Comparison of ENCODE assay signal across 8 cellular contexts in the genomic region with DNA sequence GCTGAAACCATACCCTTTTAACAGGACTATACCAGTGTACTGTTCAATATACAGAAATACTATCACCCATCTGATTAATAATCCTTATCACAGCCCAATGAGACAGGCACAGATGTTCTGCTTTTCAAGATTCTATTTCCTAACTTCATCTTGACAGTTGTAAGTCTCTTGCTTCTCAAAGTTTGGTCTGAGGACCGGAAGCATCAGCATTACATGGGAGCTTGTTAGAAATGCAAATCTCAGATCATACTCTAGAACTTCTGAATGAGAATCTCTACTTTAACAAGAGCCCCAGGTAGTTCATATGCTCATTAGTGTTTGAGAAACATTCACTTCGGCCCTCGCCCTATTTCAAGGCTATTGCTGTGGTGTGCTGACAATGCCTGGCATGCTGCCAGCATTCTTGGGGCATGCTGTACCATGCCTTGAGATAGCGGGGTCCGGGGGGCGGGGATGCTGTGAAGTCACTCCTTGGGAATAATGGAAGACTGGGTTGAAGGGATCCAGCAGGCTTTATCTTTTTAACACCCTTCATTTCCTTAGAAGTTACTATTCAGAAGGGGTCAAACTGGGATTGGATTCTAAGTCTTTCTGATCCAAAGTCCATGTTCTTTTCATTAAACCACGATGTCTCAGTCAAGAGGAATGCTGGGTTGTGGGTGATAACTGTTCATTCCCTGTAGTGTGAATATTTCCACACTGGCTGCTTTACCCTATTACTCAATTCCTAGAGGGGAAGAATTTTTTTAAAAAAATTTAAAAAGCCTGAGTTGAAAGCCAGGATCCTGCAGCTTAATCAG.
A peak's percentile ranks its signal among the peaks of the same experiment; 100 is the strongest.
DNase-seq lines count a peak whose midpoint lies in the region; ATAC-seq and TF ChIP-seq lines count a peak whose summit lies in the region.

No MANE protein-coding gene starts in this region.

- H3K4me1 ChIP-seq in SK-N-SH (ENCODE audit: control insufficient read depth in 1 of 2, insufficient read depth in 2 of 2, low read depth in 1 of 2, low read length in 1 of 2): peaks cover 0 to 33% of the 10 kb centered on the region in 2 experiments; a peak in 3 of 4 replicates
- peaks cover 42 to 80% of the 10 kb centered on the region in 2 donors for H3K4me1 ChIP-seq in gastrocnemius medialis

- peaks cover 86% of the 10 kb centered on the region for H3K79me2 ChIP-seq in SK-N-SH (ENCODE audit: insufficient read depth)

- H3K27ac ChIP-seq in SK-N-SH (ENCODE audit: low read depth in 2 of 2, low read length in 1 of 2): peak overlapping the region; percentile 64 to 83; a peak in 3 of 4 replicates
- H3K27ac ChIP-seq in gastrocnemius medialis: peak overlapping the region; percentile 80 to 91 (median 86)

- TF ChIP-seq RAD21 in SK-N-SH (IDR thresholded peaks at IDR 0.05; ENCODE audit: low read length): no peak

- WGBS in SK-N-SH (ENCODE audit: low lambda C conversion rate): 23% methylated on average over 4 of the region's 7 CpGs

- H2AFZ ChIP-seq in SK-N-SH (ENCODE audit: low read depth): no peak overlapping the region

- peak; percentile 88 for DNase-seq in GM04504 (ENCODE audit: low read depth)
- no peak for DNase-seq in SK-N-SH
- DNase-seq in glomerular visceral epithelial cell (ENCODE audit: extremely low spot score): peak; percentile 97
- DNase-seq in gastrocnemius medialis: peak in 1 of 2 donors; percentile 61
- no peak for DNase-seq in NAMALWA (ENCODE audit: low spot score)
- DNase-seq in COLO829 (ENCODE audit: low spot score): no peak
- no peak for DNase-seq in cortex of kidney (lab: John Stamatoyannopoulos, UW)

- in situ Hi-C loops in gastrocnemius medialis (cut with MboI; ENCODE audit: low sequenced_read_pairs in 4 of 4): loop anchor here in 1 of 4 donors (10.0 kb wide), 1 partner anchor 604 kb away; a partner anchor contains a TSS

- TF ChIP-seq EP300 in SK-N-SH (IDR thresholded peaks at IDR 0.05; ENCODE audit: borderline replicate concordance in 1 of 2, low read depth in 1 of 2, low read length in 1 of 2): peak in 1 of 2 experiments; percentile 66; a peak in 1 of 4 replicates

- intact Hi-C loops in gastrocnemius medialis (cut with DNase I; ENCODE audit: low total_unique reads): loop anchor here (5.0 kb wide), 1 partner anchor 601 kb away; a partner anchor contains a TSS

- H4K20me1 ChIP-seq in SK-N-SH (ENCODE audit: insufficient read depth): peaks cover 5% of the 10 kb centered on the region; the same call in 1 of the 2 replicates

- TF ChIP-seq CTCF in SK-N-SH (IDR thresholded peaks at IDR 0.05) (no peak), gastrocnemius medialis (IDR thresholded peaks at IDR 0.05 in 4 of 5, conservative IDR thresholded peaks at IDR 0.05 in 1 of 5) (no peak)

- POLR2A ChIA-PET in SK-N-SH (lab: Yijun Ruan, JAX): no interaction called here

- H3K4me3 ChIP-seq in SK-N-SH (ENCODE audit: low read depth in 2 of 2, low read length in 1 of 2) (no peak overlapping the region; a peak in 1 of 4 replicates), gastrocnemius medialis (no peak overlapping the region)

- H3K9me3 ChIP-seq in SK-N-SH (no peaks in the 10 kb centered on the region), gastrocnemius medialis (no peaks in the 10 kb centered on the region)

- H3K27me3 ChIP-seq in SK-N-SH (ENCODE audit: insufficient read depth) (no peaks in the 10 kb centered on the region), gastrocnemius medialis (no peaks in the 10 kb centered on the region)

- H3K9ac ChIP-seq in SK-N-SH: peak overlapping the region; percentile 31; the same call in 1 of the 2 replicates

- no peaks in the 10 kb centered on the region for H3K9me2 ChIP-seq in SK-N-SH

- CTCF ChIA-PET in SK-N-SH (lab: Yijun Ruan, JAX): no interaction called here

- H3K36me3 ChIP-seq in SK-N-SH (replicated peaks in 1 of 2; ENCODE audit: control insufficient read depth in 1 of 2, insufficient read depth in 2 of 2, low read length in 1 of 2) (peaks cover 0 to 5% of the 10 kb centered on the region in 2 experiments), gastrocnemius medialis (no peaks in the 10 kb centered on the region)

- no peak for TF ChIP-seq POLR2A in gastrocnemius medialis (IDR thresholded peaks at IDR 0.05)

- peak; percentile 31 to 36 for ATAC-seq in gastrocnemius medialis
- ATAC-seq in HG02852 (IDR thresholded peaks at IDR 0.05; ENCODE audit: unreplicated experiment): no peak

- H3K4me2 ChIP-seq in SK-N-SH: peak overlapping the region; percentile 68

- H3F3A ChIP-seq in SK-N-SH (replicated peaks; ENCODE audit: insufficient read depth): peaks cover 29% of the 10 kb centered on the region

TF ChIP-seq in SK-N-SH, 30 proteins besides CTCF, POLR2A, EP300 and RAD21 (continues in another document):
- no peak for TF ChIP-seq NRF1 (IDR thresholded peaks at IDR 0.05; ENCODE audit: low read depth, low read length)
- TF ChIP-seq GABPA (IDR thresholded peaks at IDR 0.05; ENCODE audit: low read depth): no peak
- peak; percentile 61; the same call in 1 of the 2 replicates for TF ChIP-seq FOSL2 (IDR thresholded peaks at IDR 0.05; ENCODE audit: borderline replicate concordance, low read depth)
- TF ChIP-seq FOXM1 (IDR thresholded peaks at IDR 0.05; ENCODE audit: low read depth): no peak
- TF ChIP-seq SMC3 (IDR thresholded peaks at IDR 0.05; ENCODE audit: low read depth, low read length): no peak
- peak; percentile 77 for TF ChIP-seq JUND (IDR thresholded peaks at IDR 0.05)
- no peak for TF ChIP-seq RFX5 (IDR thresholded peaks at IDR 0.05; ENCODE audit: low read length)
- TF ChIP-seq, protein P1, sequence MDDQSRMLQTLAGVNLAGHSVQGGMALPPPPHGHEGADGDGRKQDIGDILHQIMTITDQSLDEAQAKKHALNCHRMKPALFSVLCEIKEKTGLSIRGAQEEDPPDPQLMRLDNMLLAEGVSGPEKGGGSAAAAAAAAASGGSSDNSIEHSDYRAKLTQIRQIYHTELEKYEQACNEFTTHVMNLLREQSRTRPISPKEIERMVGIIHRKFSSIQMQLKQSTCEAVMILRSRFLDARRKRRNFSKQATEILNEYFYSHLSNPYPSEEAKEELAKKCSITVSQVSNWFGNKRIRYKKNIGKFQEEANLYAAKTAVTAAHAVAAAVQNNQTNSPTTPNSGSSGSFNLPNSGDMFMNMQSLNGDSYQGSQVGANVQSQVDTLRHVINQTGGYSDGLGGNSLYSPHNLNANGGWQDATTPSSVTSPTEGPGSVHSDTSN (IDR thresholded peaks at IDR 0.05): peak; percentile 53; the same call in 1 of the 2 replicates
- TF ChIP-seq MEF2A (IDR thresholded peaks at IDR 0.05; ENCODE audit: borderline replicate concordance, low read depth): no peak
- TF ChIP-seq, protein P2, sequence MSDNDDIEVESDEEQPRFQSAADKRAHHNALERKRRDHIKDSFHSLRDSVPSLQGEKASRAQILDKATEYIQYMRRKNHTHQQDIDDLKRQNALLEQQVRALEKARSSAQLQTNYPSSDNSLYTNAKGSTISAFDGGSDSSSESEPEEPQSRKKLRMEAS (IDR thresholded peaks at IDR 0.05; ENCODE audit: low read depth): peak; percentile 66
- TF ChIP-seq RCOR1 (IDR thresholded peaks at IDR 0.05; ENCODE audit: low read length): no peak
- peak; percentile 97 for TF ChIP-seq NFIC (IDR thresholded peaks at IDR 0.05; ENCODE audit: borderline replicate concordance)
- TF ChIP-seq, protein P3, sequence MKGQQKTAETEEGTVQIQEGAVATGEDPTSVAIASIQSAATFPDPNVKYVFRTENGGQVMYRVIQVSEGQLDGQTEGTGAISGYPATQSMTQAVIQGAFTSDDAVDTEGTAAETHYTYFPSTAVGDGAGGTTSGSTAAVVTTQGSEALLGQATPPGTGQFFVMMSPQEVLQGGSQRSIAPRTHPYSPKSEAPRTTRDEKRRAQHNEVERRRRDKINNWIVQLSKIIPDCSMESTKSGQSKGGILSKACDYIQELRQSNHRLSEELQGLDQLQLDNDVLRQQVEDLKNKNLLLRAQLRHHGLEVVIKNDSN (IDR thresholded peaks at IDR 0.05; ENCODE audit: borderline replicate concordance, low read depth): no peak
- peak; percentile 31; the same call in 1 of the 2 replicates for TF ChIP-seq YY1 (IDR thresholded peaks at IDR 0.05; ENCODE audit: low read depth)
- no peak for TF ChIP-seq GATA2 (CRISPR knock-in tag; IDR thresholded peaks at IDR 0.05)
- TF ChIP-seq, protein P4, sequence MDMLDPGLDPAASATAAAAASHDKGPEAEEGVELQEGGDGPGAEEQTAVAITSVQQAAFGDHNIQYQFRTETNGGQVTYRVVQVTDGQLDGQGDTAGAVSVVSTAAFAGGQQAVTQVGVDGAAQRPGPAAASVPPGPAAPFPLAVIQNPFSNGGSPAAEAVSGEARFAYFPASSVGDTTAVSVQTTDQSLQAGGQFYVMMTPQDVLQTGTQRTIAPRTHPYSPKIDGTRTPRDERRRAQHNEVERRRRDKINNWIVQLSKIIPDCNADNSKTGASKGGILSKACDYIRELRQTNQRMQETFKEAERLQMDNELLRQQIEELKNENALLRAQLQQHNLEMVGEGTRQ (IDR thresholded peaks at IDR 0.05; ENCODE audit: borderline replicate concordance, low read depth, low read length): no peak
- no peak for TF ChIP-seq FOXJ3 (CRISPR knock-in tag; IDR thresholded peaks at IDR 0.05)
- peak; percentile 11; the same call in 1 of the 2 replicates for TF ChIP-seq RXRA (IDR thresholded peaks at IDR 0.05; ENCODE audit: borderline replicate concordance, low read depth)
- no peak for TF ChIP-seq EZH2phosphoT487 (IDR thresholded peaks at IDR 0.05; ENCODE audit: borderline replicate concordance, low read depth)
- TF ChIP-seq CHD2 (IDR thresholded peaks at IDR 0.05; ENCODE audit: low read length, partially characterized antibody): no peak
- no peak for TF ChIP-seq TAF1 (IDR thresholded peaks at IDR 0.05; ENCODE audit: borderline replicate concordance, low read depth, low read length)
- no peak; the same call in 1 of the 2 replicates for TF ChIP-seq POLR2AphosphoS5 (IDR thresholded peaks at IDR 0.05; ENCODE audit: low read depth, low read length)
- no peak for TF ChIP-seq MXI1 (IDR thresholded peaks at IDR 0.05; ENCODE audit: low read depth, low read length)

Comparison
In these comparisons a context has a peak if more than half of its experiments do, and no peak if none do; other contexts are left out.
1. DNase-seq: peak in GM04504 (single experiment) and glomerular visceral epithelial cell (single experiment); none in SK-N-SH (single experiment), NAMALWA (single experiment), COLO829 (single experiment) and cortex of kidney (single experiment).